In the genomic region with DNA sequence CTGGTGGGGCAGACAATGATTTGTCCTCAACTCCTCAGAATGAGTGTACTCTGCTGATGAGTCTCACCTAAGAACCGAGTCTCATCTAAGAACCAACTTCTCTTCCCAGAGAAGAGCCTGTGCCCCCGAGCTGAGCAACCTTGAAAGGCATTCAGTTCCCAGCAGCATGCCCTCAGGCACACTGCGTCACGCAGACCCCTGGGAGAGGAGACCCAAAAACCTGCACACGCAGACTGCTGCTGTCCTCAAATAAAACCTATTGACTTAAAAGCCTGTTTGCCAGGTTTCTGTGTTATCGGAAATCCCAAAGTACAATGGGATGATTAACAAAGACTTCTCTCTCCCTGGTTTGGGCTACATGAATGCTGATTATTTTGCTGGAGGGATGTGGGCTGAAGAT, we compare ENCODE assay signal across 20 cellular contexts.
DNase-seq lines count a peak whose midpoint lies in the region; ATAC-seq and TF ChIP-seq lines count a peak whose summit lies in the region.
"Had no signal": no experiment of that assay in that cellular context is flagged by ENCODE, and none has a peak within 500 bp of the region (broad histone marks: within the 10 kb centered on the region; RNA-seq: fewer than 3 reads in every experiment).

No MANE protein-coding gene starts in this region.

- H3K27ac ChIP-seq in right cardiac atrium (ENCODE audit: low read length) = peak overlapping the region; percentile 57
- H3K27ac ChIP-seq: HL-60, Peyer's patch had no signal

- peaks cover 8% of the 10 kb centered on the region for H3K4me1 ChIP-seq in right cardiac atrium (ENCODE audit: control insufficient read depth, insufficient read depth, low read length)

- H3K4me3 ChIP-seq in right cardiac atrium (ENCODE audit: low read length) = no peak overlapping the region
- H3K4me3 ChIP-seq: Peyer's patch had no signal

- peaks cover 2% of the 10 kb centered on the region for H3K27me3 Mint-ChIP-seq in activated naive CD4-positive, alpha-beta T cell treated with anti-CD3 and anti-CD28 coated beads for 36 hours (ENCODE audit: low read depth)
- H3K27me3 Mint-ChIP-seq in chondrocyte (ENCODE audit: low read depth) = peaks cover 3% of the 10 kb centered on the region

- CTCF ChIA-PET in activated naive CD4-positive, alpha-beta T cell treated with anti-CD3 and anti-CD28 coated beads for 36 hours (lab: Charles Lee) = no interaction called here

- DNase-seq in right cardiac atrium (no peak), left cardiac atrium (no peak), NCI-H748 (lab: John Stamatoyannopoulos, UW; ENCODE audit: unreplicated experiment) (peak; percentile 89), foreskin melanocyte (peak; percentile 42), NCI-H1105 (lab: John Stamatoyannopoulos, UW) (no peak), kidney glomerular epithelial cell (lab: John Stamatoyannopoulos, UW) (no peak), chondrocyte (ENCODE audit: low spot score) (no peak)
- DNase-seq in activated naive CD4-positive, alpha-beta T cell treated with anti-CD3 and anti-CD28 coated beads for 36 hours = no peak
- DNase-seq: AML-193; C1 segment of cervical spinal cord; CD8-positive, alpha-beta T cell; EL; KBM-7; NCI-H1105 treated with DMSO at 0.1 percent for 48 hours; NCI-H1930; NCI-H2227 treated with DMSO at 0.1 percent for 48 hours; NCI-H524; Peyer's patch had no signal

- peaks cover 5% of the 10 kb centered on the region for H3K4me1 Mint-ChIP-seq in activated naive CD4-positive, alpha-beta T cell treated with anti-CD3 and anti-CD28 coated beads for 36 hours (ENCODE audit: low read depth)
- peaks cover 10% of the 10 kb centered on the region for H3K4me1 Mint-ChIP-seq in chondrocyte (ENCODE audit: low read depth)

- TF ChIP-seq CTCF in chondrocyte (IDR thresholded peaks at IDR 0.05) = no peak

- no peaks in the 10 kb centered on the region for H3K9me3 ChIP-seq in right cardiac atrium (ENCODE audit: control insufficient read depth, low read length)
- H3K9me3 ChIP-seq: Peyer's patch had no signal

- WGBS in right cardiac atrium = 70% methylated on average over 6 of the region's 6 CpGs

- intact Hi-C loops in right cardiac atrium (cut with DNase I) (no loop called here), left cardiac atrium (cut with DNase I) (no loop called here)
- intact Hi-C loops in activated naive CD4-positive, alpha-beta T cell treated with anti-CD3 and anti-CD28 coated beads for 36 hours (cut with micrococcal nuclease) = no loop called here

- no peaks in the 10 kb centered on the region for H3K27me3 ChIP-seq in right cardiac atrium (ENCODE audit: control insufficient read depth, insufficient read depth)
- H3K27me3 ChIP-seq: Peyer's patch had no signal

- ATAC-seq in right cardiac atrium (no peak), left cardiac atrium (no peak)
- ATAC-seq: CD8-positive, alpha-beta T cell; SK-N-SH treated with all-trans-retinoic acid at 6 μM for 48 hours had no signal

- no peak overlapping the region for H3K27ac Mint-ChIP-seq in activated naive CD4-positive, alpha-beta T cell treated with anti-CD3 and anti-CD28 coated beads for 36 hours
- H3K27ac Mint-ChIP-seq in chondrocyte (ENCODE audit: unreplicated experiment) = no peak overlapping the region
- H3K27ac Mint-ChIP-seq: CD8-positive, alpha-beta T cell had no signal

- H3K9me3 Mint-ChIP-seq in activated naive CD4-positive, alpha-beta T cell treated with anti-CD3 and anti-CD28 coated beads for 36 hours = peaks cover 2% of the 10 kb centered on the region
- no peaks in the 10 kb centered on the region for H3K9me3 Mint-ChIP-seq in chondrocyte (ENCODE audit: low read depth)
- H3K9me3 Mint-ChIP-seq: CD8-positive, alpha-beta T cell had no signal

- no peak overlapping the region for H3K4me3 Mint-ChIP-seq in activated naive CD4-positive, alpha-beta T cell treated with anti-CD3 and anti-CD28 coated beads for 36 hours
- no peak overlapping the region for H3K4me3 Mint-ChIP-seq in chondrocyte (ENCODE audit: unreplicated experiment)
- H3K4me3 Mint-ChIP-seq: CD8-positive, alpha-beta T cell had no signal

- H3K36me3 Mint-ChIP-seq in activated naive CD4-positive, alpha-beta T cell treated with anti-CD3 and anti-CD28 coated beads for 36 hours (ENCODE audit: low read depth) = peaks cover 1% of the 10 kb centered on the region
- no peaks in the 10 kb centered on the region for H3K36me3 Mint-ChIP-seq in chondrocyte (ENCODE audit: low read depth)
- H3K36me3 Mint-ChIP-seq: CD8-positive, alpha-beta T cell had no signal

Comparison
In these comparisons a context has a peak if more than half of its experiments do, and no peak if none do; other contexts are left out.
1. DNase-seq: peak in NCI-H748 (single experiment) and foreskin melanocyte (single experiment); none in right cardiac atrium (0 of 3), left cardiac atrium (single experiment), NCI-H1105 (single experiment), activated naive CD4-positive, alpha-beta T cell treated with anti-CD3 and anti-CD28 coated beads for 36 hours (single experiment), kidney glomerular epithelial cell (single experiment) and chondrocyte (single experiment).